13 cellular contexts compared by ENCODE assay signal in the genomic region with DNA sequence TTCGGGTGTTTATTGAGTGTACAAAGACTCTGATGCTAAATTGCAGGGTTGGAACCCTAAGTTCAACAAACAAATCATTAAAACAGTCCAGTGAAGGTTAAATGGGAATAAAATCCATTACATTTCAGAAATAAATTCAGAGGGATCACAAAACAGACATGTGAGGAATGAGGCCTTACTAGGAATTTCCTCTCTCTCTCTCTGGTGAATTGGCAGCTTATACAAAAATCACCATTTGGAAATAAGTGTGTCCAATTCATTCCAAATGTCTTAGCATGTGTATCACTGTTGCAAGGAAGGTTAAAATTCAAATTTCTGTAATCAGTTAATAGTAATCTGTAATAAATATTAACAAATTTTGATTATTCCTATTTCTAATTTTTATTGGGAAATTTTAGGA.
"Had no signal": no experiment of that assay in that cellular context is flagged by ENCODE, and none has a peak within 500 bp of the region (broad histone marks: within the 10 kb centered on the region; RNA-seq: fewer than 3 reads in every experiment).

No MANE protein-coding gene starts in this region.

- H3K27ac Mint-ChIP-seq: activated T-helper 17 cell treated with anti-CD3 and anti-CD28 coated beads, Interleukin-2, amount 50 U/mL, for 72 hours had no signal

- H3K4me1 Mint-ChIP-seq: activated T-helper 17 cell treated with anti-CD3 and anti-CD28 coated beads, Interleukin-2, amount 50 U/mL, for 72 hours had no signal

- H3K9me3 Mint-ChIP-seq: activated T-helper 17 cell treated with anti-CD3 and anti-CD28 coated beads, Interleukin-2, amount 50 U/mL, for 72 hours; neural crest cell had no signal

- DNase-seq: activated CD4-positive, alpha-beta T cell treated with anti-CD3 and anti-CD28 coated beads, Interleukin-2, amount 50 U/mL, for 48 hours; activated naive CD4-positive, alpha-beta T cell treated with Interleukin-2 at 50 U/mL for 16 hours; central memory CD4-positive, alpha-beta T cell; cortex of kidney; effector CD8-positive, alpha-beta T cell; gastrocnemius medialis; ovary; spleen; stimulated activated CD4-positive, alpha-beta T cell treated with anti-CD3 and anti-CD28 coated beads, Interleukin-1b, Interleukin-23, amount 100 ng/mL, for 48 hours; WERI-Rb-1 had no signal

- H3K27ac ChIP-seq: gastrocnemius medialis, heart right ventricle, ovary, spleen, WERI-Rb-1 had no signal

- H3K4me3 Mint-ChIP-seq: activated T-helper 17 cell treated with anti-CD3 and anti-CD28 coated beads, Interleukin-2, amount 50 U/mL, for 72 hours; neural crest cell had no signal

- H3K27me3 Mint-ChIP-seq: activated T-helper 17 cell treated with anti-CD3 and anti-CD28 coated beads, Interleukin-2, amount 50 U/mL, for 72 hours had no signal
